ENCODE assay signal across 25 cellular contexts in the genomic region with DNA sequence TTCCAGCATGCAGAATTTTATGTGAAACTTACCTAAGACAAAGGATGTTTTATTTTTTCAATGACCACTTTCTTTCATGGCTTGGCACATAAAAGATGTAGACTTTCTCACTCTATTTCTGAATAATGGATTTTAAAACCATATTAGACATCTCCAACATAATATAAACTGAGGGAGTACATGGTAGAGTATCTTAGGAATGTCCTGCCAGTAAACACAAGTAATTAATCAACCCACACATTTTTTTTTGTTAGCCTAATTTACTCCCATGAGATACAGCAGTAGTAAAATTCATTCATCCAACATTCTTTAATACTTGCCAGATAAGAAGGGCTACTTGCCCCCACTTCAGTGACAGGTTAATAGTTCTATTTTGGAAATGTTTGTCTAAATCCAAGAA.
"Had no signal": no experiment of that assay in that cellular context is flagged by ENCODE, and none has a peak within 500 bp of the region (broad histone marks: within the 10 kb centered on the region; RNA-seq: fewer than 3 reads in every experiment).

No MANE protein-coding gene starts in this region.

- FAIRE-seq: RCC 7860 had no signal

- H3K4me1 ChIP-seq: adrenal gland had no signal

- H3K27ac ChIP-seq: adrenal gland, brain microvascular endothelial cell, cardiac muscle cell, SJSA1 had no signal

- H3K27me3 ChIP-seq: adrenal gland, brain microvascular endothelial cell, cardiac muscle cell, SJSA1 had no signal

- ATAC-seq: activated CD8-positive, alpha-beta T cell treated with anti-CD3 and anti-CD28 coated beads, Interleukin-2, amount 10 ng/mL, durations not matched to agents 7 days and 5 days; PC-3; T-helper 17 cell; WTC11 had no signal

- DNase-seq: activated CD4-positive, alpha-beta T cell treated with anti-CD3 and anti-CD28 coated beads for 48 hours; activated CD4-positive, alpha-beta T cell treated with anti-CD3 and anti-CD28 coated beads, Interleukin-2, amount 50 U/mL, for 4 hours; activated CD4-positive, CD25-positive, alpha-beta regulatory T cell treated with anti-CD3 and anti-CD28 coated beads, Interleukin-2, amount 50 U/mL, for 72 hours; activated CD8-positive, alpha-beta memory T cell treated with anti-CD3 and anti-CD28 coated beads, Interleukin-2, amount 50 U/mL, for 48 hours; activated CD8-positive, alpha-beta T cell treated with anti-CD3 and anti-CD28 coated beads, Interleukin-2, amount 10 ng/mL, durations not matched to agents 7 days and 5 days; activated naive CD4-positive, alpha-beta T cell treated with anti-CD3 and anti-CD28 coated beads, Interleukin-2, amount 50 U/mL, for 16 hours; activated naive CD8-positive, alpha-beta T cell treated with anti-CD3 and anti-CD28 coated beads, Interleukin-2, amount 10 ng/mL, durations not matched to agents 7 days and 5 days; activated T-cell treated with anti-CD3 and anti-CD28 coated beads, Interleukin-2, amount 50 U/mL, for 1 hour; adrenal gland; aorta; brain microvascular endothelial cell; KG1; NCI-H1092; NCI-H1417; NCI-H2029 treated with DMSO at 0.1 percent for 48 hours; NCI-H446; NCI-H524; PC-3; SHP77; T-helper 17 cell; T-helper 9 cell had no signal
